Comparison of ENCODE assay signal across 8 cellular contexts in the genomic region with DNA sequence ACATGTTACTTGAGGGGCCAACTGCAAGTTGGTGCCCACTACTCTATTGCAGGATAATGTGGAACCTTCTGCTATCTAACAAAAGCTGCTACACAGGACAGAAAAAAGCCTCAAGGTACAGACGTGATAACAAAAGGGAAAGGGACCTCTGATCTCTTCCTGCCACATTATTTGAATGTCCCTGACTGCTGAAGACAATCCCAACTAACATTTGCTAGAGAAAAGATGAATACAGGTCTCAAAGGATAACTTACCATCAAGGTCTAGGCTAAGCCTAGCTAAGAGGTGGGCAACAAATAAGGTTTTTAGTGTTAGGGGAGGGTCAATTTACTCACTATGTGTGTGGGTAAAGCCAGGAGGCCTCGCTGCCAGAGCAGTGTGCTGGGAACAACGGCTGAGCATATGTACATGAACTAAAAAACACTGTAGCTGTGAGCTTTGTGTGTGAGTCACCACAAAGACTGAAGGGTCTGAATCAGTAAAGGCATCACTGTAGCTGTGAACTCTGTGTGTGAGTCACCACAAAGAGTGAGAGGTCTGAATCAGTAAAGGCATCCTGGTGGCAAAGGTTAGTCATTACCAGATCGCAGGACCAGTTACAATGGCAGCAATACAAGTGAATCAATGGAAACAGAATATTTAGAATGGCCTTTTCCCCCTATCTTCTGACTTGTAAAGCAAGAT.
DNase-seq lines count a peak whose midpoint lies in the region; ATAC-seq and TF ChIP-seq lines count a peak whose summit lies in the region.

No MANE protein-coding gene starts in this region.

- CTCF ChIA-PET in AG04450 (lab: Charles Lee), result interaction anchor here (1.2 to 4.3 kb wide), 2 partner anchors 8 to 10 kb away, joined by 3 to 25 read pairs; no protein-coding TSS in a partner anchor

- H3K4me3 ChIP-seq in AG04450 (ENCODE audit: low read depth, low read length) (no peak overlapping the region), WERI-Rb-1 (ENCODE audit: low read depth, low read length) (no peak overlapping the region)

- no peaks in the 10 kb centered on the region for H3K36me3 ChIP-seq in WERI-Rb-1

- POLR2A ChIA-PET in AG04450 (lab: Yijun Ruan, JAX), result no interaction called here

- TF ChIP-seq CTCF in AG04450 (IDR thresholded peaks at IDR 0.05; ENCODE audit: low read depth, low read length) (0 out of 2 replicates have a peak, but pooled peaks have one; percentile 8), WERI-Rb-1 (IDR thresholded peaks at IDR 0.05; ENCODE audit: low read depth, low read length) (no peak)

- DNase-seq in AG04450 (ENCODE audit: low read depth, low spot score) (peak; percentile 66), LHCN-M2 (ENCODE audit: low read depth) (peak; percentile 95), iPS-NIHi7 (ENCODE audit: extremely low spot score) (peak; percentile 54), WERI-Rb-1 (no peak), NCI-H2227 treated with DMSO at 0.1 percent for 48 hours (lab: John Stamatoyannopoulos, UW) (no peak)
- DNase-seq in activated T-cell treated with anti-CD3 and anti-CD28 coated beads, Interleukin-2, amount 50 U/mL, for 1 hour, result peak; percentile 26
- peak; percentile 43 to 47 for DNase-seq in stimulated activated CD8-positive, alpha-beta memory T cell treated with anti-CD3 and anti-CD28 coated beads, Interleukin-7, amount 100 ng/mL, for 4 hours (ENCODE audit: low read depth in 2 of 2)

- ATAC-seq in GM21423 (IDR thresholded peaks at IDR 0.05; ENCODE audit: unreplicated experiment), result peak; percentile 83

- H3K27ac ChIP-seq in AG04450 (ENCODE audit: low read depth, low read length), result no peak overlapping the region
- no peak overlapping the region for H3K27ac ChIP-seq in WERI-Rb-1

- H3K27me3 ChIP-seq in AG04450 (ENCODE audit: control insufficient read depth, insufficient read depth, low read length) (peaks cover 14% of the 10 kb centered on the region), WERI-Rb-1 (ENCODE audit: insufficient read depth, low read depth, severe bottlenecking) (no peaks in the 10 kb centered on the region)

- H3K9me3 ChIP-seq in AG04450 (ENCODE audit: control insufficient read depth, insufficient read depth, low read length), result no peaks in the 10 kb centered on the region
- no peaks in the 10 kb centered on the region for H3K9me3 ChIP-seq in WERI-Rb-1 (ENCODE audit: severe bottlenecking)

Comparison
In these comparisons a context has a peak if more than half of its experiments do, and no peak if none do; other contexts are left out.
1. DNase-seq: peak in AG04450 (single experiment), LHCN-M2 (single experiment), activated T-cell treated with anti-CD3 and anti-CD28 coated beads, Interleukin-2, amount 50 U/mL, for 1 hour (single experiment), iPS-NIHi7 (single experiment) and stimulated activated CD8-positive, alpha-beta memory T cell treated with anti-CD3 and anti-CD28 coated beads, Interleukin-7, amount 100 ng/mL, for 4 hours (2 of 2); none in WERI-Rb-1 (single experiment) and NCI-H2227 treated with DMSO at 0.1 percent for 48 hours (single experiment).